ENCODE assay signal across 13 cellular contexts in genomic region chr14:93953739-93954515, GRCh38. TPM values are rescaled to one million over a fixed set of nuclear protein-coding genes. Genes with fewer than 3 reads are reported as not detected.
A peak's percentile ranks its signal among the peaks of the same experiment; 100 is the strongest.
DNase-seq lines count a peak whose midpoint lies in the region; ATAC-seq and TF ChIP-seq lines count a peak whose summit lies in the region.
"Had no signal": no experiment of that assay in that cellular context is flagged by ENCODE, and none has a peak within 500 bp of the region (broad histone marks: within the 10 kb centered on the region; RNA-seq: fewer than 3 reads in every experiment).

No MANE protein-coding gene starts in this region.

- H3K27me3 ChIP-seq in SU-DHL-6 (ENCODE audit: low read length) (no peaks in the 10 kb centered on the region), gastroesophageal sphincter (no peaks in the 10 kb centered on the region), uterus (no peaks in the 10 kb centered on the region)

- no peak overlapping the region for H2AFZ ChIP-seq in SU-DHL-6 (ENCODE audit: low read depth, low read length, severe bottlenecking)

- no peak overlapping the region for H3K4me2 ChIP-seq in SU-DHL-6 (ENCODE audit: low read depth, low read length, poor library complexity, severe bottlenecking)

- peaks cover 2% of the 10 kb centered on the region for H3K36me3 Mint-ChIP-seq in activated T-cell treated with anti-CD3 and anti-CD28 coated beads, Interleukin-2, amount 50 U/mL, for 4 hours (ENCODE audit: insufficient read depth)
- peaks cover 6% of the 10 kb centered on the region for H3K36me3 Mint-ChIP-seq in stimulated activated memory B cell treated with anti-CD40 and anti-IgM and Interleukin-4, amounts not matched to agents 10 μg/mL and 1 μg/mL and 100 μg/mL, for 72 hours
- H3K36me3 Mint-ChIP-seq: type B pancreatic cell had no signal

- H3K27me3 Mint-ChIP-seq in activated T-cell treated with anti-CD3 and anti-CD28 coated beads, Interleukin-2, amount 50 U/mL, for 4 hours (ENCODE audit: low read depth): no peaks in the 10 kb centered on the region
- H3K27me3 Mint-ChIP-seq in stimulated activated memory B cell treated with anti-CD40 and anti-IgM and Interleukin-4, amounts not matched to agents 10 μg/mL and 1 μg/mL and 100 μg/mL, for 72 hours: no peaks in the 10 kb centered on the region
- H3K27me3 Mint-ChIP-seq: type B pancreatic cell had no signal

- H3K4me1 ChIP-seq in gastroesophageal sphincter (peaks cover 11 to 79% (median 24%) of the 10 kb centered on the region in 3 donors), uterus (no peaks in the 10 kb centered on the region)

- H4K20me1 ChIP-seq in SU-DHL-6 (ENCODE audit: low read depth, low read length): no peaks in the 10 kb centered on the region

- H3K27ac Mint-ChIP-seq in stimulated activated memory B cell treated with anti-CD40 and anti-IgM and Interleukin-4, amounts not matched to agents 10 μg/mL and 1 μg/mL and 100 μg/mL, for 72 hours: peak overlapping the region; percentile 92
- H3K27ac Mint-ChIP-seq: type B pancreatic cell had no signal

- H3K79me2 ChIP-seq in SU-DHL-6 (ENCODE audit: insufficient read depth, low read length): no peaks in the 10 kb centered on the region; the same call in 1 of the 2 replicates

- H3K9ac ChIP-seq in SU-DHL-6 (ENCODE audit: low read length): no peak overlapping the region

- ATAC-seq in activated T-cell treated with anti-CD3 and anti-CD28 coated beads, Interleukin-2, amount 50 U/mL, for 4 hours: no peak
- no peak for ATAC-seq in gastroesophageal sphincter
- ATAC-seq in stimulated activated memory B cell treated with anti-CD40 and anti-IgM and Interleukin-4, amounts not matched to agents 10 μg/mL and 1 μg/mL and 100 μg/mL, for 72 hours: no peak
- ATAC-seq: sciatic nerve had no signal

- DNase-seq in activated T-cell treated with anti-CD3 and anti-CD28 coated beads, Interleukin-2, amount 50 U/mL, for 4 hours: no peak
- DNase-seq in activated T-cell treated with anti-CD3 and anti-CD28 coated beads for 4 hours (no peak), T1000 (lab: John Stamatoyannopoulos, UW) (no peak), NCI-H2107 (lab: John Stamatoyannopoulos, UW) (no peak), uterus (no peak)
- DNase-seq: midbrain, NCI-H1417 had no signal

- H3K36me3 ChIP-seq in SU-DHL-6 (ENCODE audit: low read length) (no peaks in the 10 kb centered on the region), gastroesophageal sphincter (peaks cover 0 to 24% of the 10 kb centered on the region in 2 donors), uterus (no peaks in the 10 kb centered on the region)

- no peak overlapping the region for H3K4me3 ChIP-seq in SU-DHL-6 (ENCODE audit: insufficient read depth, low read length, poor library complexity, severe bottlenecking)
- H3K4me3 ChIP-seq in gastroesophageal sphincter: no peak overlapping the region
- no peak overlapping the region for H3K4me3 ChIP-seq in uterus

- no peak for TF ChIP-seq EP300 in gastroesophageal sphincter (IDR thresholded peaks at IDR 0.05)

- no peaks in the 10 kb centered on the region for H3K9me3 Mint-ChIP-seq in activated T-cell treated with anti-CD3 and anti-CD28 coated beads, Interleukin-2, amount 50 U/mL, for 4 hours
- H3K9me3 Mint-ChIP-seq in stimulated activated memory B cell treated with anti-CD40 and anti-IgM and Interleukin-4, amounts not matched to agents 10 μg/mL and 1 μg/mL and 100 μg/mL, for 72 hours: no peaks in the 10 kb centered on the region
- H3K9me3 Mint-ChIP-seq: type B pancreatic cell had no signal

- TF ChIP-seq POLR2A in gastroesophageal sphincter (IDR thresholded peaks at IDR 0.05) (no peak), uterus (IDR thresholded peaks at IDR 0.05) (no peak)

- TF ChIP-seq CTCF in SU-DHL-6 (IDR thresholded peaks at IDR 0.05; ENCODE audit: insufficient read depth, low read length, poor library complexity, severe bottlenecking) (no peak), gastroesophageal sphincter (IDR thresholded peaks at IDR 0.05) (no peak), uterus (IDR thresholded peaks at IDR 0.05) (no peak)

- H3F3A ChIP-seq in SU-DHL-6 (ENCODE audit: insufficient read depth): 0 out of 2 replicates have a peak, but pooled peaks cover 9% of the 10 kb centered on the region

- H3K27ac ChIP-seq in SU-DHL-6 (ENCODE audit: low read depth, low read length) (peak overlapping the region; percentile 99), gastroesophageal sphincter (peak overlapping the region; percentile 4 to 84 (median 80)), uterus (no peak overlapping the region)

- H3K4me3 Mint-ChIP-seq in activated T-cell treated with anti-CD3 and anti-CD28 coated beads, Interleukin-2, amount 50 U/mL, for 4 hours: peak overlapping the region; percentile 73
- H3K4me3 Mint-ChIP-seq in stimulated activated memory B cell treated with anti-CD40 and anti-IgM and Interleukin-4, amounts not matched to agents 10 μg/mL and 1 μg/mL and 100 μg/mL, for 72 hours: peak overlapping the region; percentile 82
- H3K4me3 Mint-ChIP-seq: type B pancreatic cell had no signal

- H3K9me2 ChIP-seq in SU-DHL-6 (replicated peaks; ENCODE audit: insufficient read depth, low read length): no peaks in the 10 kb centered on the region

- intact Hi-C loops in uterus (cut with DNase I; ENCODE audit: low total_unique reads): no loop called here

- H3K4me1 Mint-ChIP-seq in activated T-cell treated with anti-CD3 and anti-CD28 coated beads, Interleukin-2, amount 50 U/mL, for 4 hours (ENCODE audit: low read depth): peaks cover 67% of the 10 kb centered on the region
- peaks cover 56% of the 10 kb centered on the region for H3K4me1 Mint-ChIP-seq in stimulated activated memory B cell treated with anti-CD40 and anti-IgM and Interleukin-4, amounts not matched to agents 10 μg/mL and 1 μg/mL and 100 μg/mL, for 72 hours

- H3K9me3 ChIP-seq in SU-DHL-6 (ENCODE audit: insufficient read depth, low read length) (no peaks in the 10 kb centered on the region), gastroesophageal sphincter (no peaks in the 10 kb centered on the region), uterus (no peaks in the 10 kb centered on the region)

- 56 to 60% methylated on average over 2 to 5 of the region's 18 CpGs for WGBS in gastroesophageal sphincter (ENCODE audit: low coverage in 1 of 2), 2 donors

RNA-seq across cellular contexts. Expression of gene ASB2, which starts 22.4 kb away (rescaled TPM):
- total RNA-seq in activated T-cell treated with anti-CD3 and anti-CD28 coated beads, Interleukin-2, amount 50 U/mL, for 4 hours: 1 to 10 TPM; 8.2 to 9.9 (median 9.8) TPM
- 100 to 1,000 TPM; 118 to 208 (median 120) TPM for total RNA-seq in gastroesophageal sphincter
- total RNA-seq in uterus: 10 to 100 TPM; 11.8 to 84.1 (median 21.0) TPM
- total RNA-seq: HT1080 had no signal

RNA-seq across cellular contexts. Expression of gene FAM181A, which starts 26.8 kb away (rescaled TPM):
- total RNA-seq in activated T-cell treated with anti-CD3 and anti-CD28 coated beads, Interleukin-2, amount 50 U/mL, for 4 hours: not detected
- total RNA-seq in gastroesophageal sphincter (not detected), uterus (under 1 TPM in 1 of 4 donors, not detected in 3; 0.48 TPM)
- total RNA-seq: HT1080, sciatic nerve had no signal

RNA-seq across cellular contexts. Expression of gene CCDC197, which starts 43.2 kb away (rescaled TPM):
- total RNA-seq in activated T-cell treated with anti-CD3 and anti-CD28 coated beads, Interleukin-2, amount 50 U/mL, for 4 hours: under 1 TPM in 1 of 3 donors, not detected in 2; 0.35 TPM
- total RNA-seq in gastroesophageal sphincter (not detected), uterus (not detected)
- total RNA-seq: HT1080, sciatic nerve had no signal

Comparison
In these comparisons a context has a peak if more than half of its experiments do, and no peak if none do; other contexts are left out.
1. H3K27ac ChIP-seq: peak in SU-DHL-6 (single experiment) and gastroesophageal sphincter (4 of 4); none in uterus (0 of 2).